1 cellular context compared by ENCODE assay signal in the genomic region with DNA sequence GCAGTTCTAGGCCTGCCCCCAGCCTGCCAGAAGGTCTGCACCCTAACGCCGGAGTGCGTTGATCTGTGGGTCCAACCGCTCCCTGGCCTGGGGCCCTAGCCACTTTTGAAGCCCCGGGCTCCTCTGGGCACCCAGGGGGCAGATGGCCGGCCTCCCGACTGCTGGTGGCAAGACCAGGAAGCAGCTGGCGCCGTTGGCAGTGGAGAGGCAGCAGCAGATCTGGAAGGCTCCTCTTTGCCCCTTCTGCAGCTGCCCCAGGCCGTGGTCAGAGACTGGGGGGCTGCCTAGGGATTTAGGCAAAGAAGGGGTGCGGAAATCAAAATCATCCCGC.
TF ChIP-seq lines count a peak whose summit lies in the region.

No MANE protein-coding gene starts in this region.

TF ChIP-seq in GM23338, 12 proteins besides CTCF, POLR2A, EP300 and RAD21 (continued from another document):
- TF ChIP-seq, protein P1, sequence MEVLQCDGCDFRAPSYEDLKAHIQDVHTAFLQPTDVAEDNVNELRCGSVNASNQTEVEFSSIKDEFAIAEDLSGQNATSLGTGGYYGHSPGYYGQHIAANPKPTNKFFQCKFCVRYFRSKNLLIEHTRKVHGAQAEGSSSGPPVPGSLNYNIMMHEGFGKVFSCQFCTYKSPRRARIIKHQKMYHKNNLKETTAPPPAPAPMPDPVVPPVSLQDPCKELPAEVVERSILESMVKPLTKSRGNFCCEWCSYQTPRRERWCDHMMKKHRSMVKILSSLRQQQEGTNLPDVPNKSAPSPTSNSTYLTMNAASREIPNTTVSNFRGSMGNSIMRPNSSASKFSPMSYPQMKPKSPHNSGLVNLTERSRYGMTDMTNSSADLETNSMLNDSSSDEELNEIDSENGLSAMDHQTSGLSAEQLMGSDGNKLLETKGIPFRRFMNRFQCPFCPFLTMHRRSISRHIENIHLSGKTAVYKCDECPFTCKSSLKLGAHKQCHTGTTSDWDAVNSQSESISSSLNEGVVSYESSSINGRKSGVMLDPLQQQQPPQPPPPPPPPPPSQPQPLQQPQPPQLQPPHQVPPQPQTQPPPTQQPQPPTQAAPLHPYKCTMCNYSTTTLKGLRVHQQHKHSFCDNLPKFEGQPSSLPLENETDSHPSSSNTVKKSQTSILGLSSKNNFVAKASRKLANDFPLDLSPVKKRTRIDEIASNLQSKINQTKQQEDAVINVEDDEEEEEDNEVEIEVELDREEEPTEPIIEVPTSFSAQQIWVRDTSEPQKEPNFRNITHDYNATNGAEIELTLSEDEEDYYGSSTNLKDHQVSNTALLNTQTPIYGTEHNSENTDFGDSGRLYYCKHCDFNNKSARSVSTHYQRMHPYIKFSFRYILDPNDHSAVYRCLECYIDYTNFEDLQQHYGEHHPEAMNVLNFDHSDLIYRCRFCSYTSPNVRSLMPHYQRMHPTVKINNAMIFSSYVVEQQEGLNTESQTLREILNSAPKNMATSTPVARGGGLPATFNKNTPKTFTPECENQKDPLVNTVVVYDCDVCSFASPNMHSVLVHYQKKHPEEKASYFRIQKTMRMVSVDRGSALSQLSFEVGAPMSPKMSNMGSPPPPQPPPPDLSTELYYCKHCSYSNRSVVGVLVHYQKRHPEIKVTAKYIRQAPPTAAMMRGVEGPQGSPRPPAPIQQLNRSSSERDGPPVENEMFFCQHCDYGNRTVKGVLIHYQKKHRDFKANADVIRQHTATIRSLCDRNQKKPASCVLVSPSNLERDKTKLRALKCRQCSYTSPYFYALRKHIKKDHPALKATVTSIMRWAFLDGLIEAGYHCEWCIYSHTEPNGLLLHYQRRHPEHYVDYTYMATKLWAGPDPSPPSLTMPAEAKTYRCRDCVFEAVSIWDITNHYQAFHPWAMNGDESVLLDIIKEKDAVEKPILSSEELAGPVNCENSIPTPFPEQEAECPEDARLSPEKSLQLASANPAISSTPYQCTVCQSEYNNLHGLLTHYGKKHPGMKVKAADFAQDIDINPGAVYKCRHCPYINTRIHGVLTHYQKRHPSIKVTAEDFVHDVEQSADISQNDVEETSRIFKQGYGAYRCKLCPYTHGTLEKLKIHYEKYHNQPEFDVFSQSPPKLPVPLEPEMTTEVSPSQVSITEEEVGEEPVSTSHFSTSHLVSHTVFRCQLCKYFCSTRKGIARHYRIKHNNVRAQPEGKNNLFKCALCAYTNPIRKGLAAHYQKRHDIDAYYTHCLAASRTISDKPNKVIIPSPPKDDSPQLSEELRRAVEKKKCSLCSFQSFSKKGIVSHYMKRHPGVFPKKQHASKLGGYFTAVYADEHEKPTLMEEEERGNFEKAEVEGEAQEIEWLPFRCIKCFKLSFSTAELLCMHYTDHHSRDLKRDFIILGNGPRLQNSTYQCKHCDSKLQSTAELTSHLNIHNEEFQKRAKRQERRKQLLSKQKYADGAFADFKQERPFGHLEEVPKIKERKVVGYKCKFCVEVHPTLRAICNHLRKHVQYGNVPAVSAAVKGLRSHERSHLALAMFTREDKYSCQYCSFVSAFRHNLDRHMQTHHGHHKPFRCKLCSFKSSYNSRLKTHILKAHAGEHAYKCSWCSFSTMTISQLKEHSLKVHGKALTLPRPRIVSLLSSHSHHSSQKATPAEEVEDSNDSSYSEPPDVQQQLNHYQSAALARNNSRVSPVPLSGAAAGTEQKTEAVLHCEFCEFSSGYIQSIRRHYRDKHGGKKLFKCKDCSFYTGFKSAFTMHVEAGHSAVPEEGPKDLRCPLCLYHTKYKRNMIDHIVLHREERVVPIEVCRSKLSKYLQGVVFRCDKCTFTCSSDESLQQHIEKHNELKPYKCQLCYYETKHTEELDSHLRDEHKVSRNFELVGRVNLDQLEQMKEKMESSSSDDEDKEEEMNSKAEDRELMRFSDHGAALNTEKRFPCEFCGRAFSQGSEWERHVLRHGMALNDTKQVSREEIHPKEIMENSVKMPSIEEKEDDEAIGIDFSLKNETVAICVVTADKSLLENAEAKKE (CRISPR knock-in tag; IDR thresholded peaks at IDR 0.05): no peak
- TF ChIP-seq STAT1 (IDR thresholded peaks at IDR 0.05; ENCODE audit: unreplicated experiment) (no peak), CREB1 (CRISPR knock-in tag; IDR thresholded peaks at IDR 0.05; ENCODE audit: low read depth) (no peak), POLR2AphosphoS5 (IDR thresholded peaks at IDR 0.05; ENCODE audit: low read depth) (no peak)
